20 cellular contexts compared by ENCODE assay signal in the genomic region with DNA sequence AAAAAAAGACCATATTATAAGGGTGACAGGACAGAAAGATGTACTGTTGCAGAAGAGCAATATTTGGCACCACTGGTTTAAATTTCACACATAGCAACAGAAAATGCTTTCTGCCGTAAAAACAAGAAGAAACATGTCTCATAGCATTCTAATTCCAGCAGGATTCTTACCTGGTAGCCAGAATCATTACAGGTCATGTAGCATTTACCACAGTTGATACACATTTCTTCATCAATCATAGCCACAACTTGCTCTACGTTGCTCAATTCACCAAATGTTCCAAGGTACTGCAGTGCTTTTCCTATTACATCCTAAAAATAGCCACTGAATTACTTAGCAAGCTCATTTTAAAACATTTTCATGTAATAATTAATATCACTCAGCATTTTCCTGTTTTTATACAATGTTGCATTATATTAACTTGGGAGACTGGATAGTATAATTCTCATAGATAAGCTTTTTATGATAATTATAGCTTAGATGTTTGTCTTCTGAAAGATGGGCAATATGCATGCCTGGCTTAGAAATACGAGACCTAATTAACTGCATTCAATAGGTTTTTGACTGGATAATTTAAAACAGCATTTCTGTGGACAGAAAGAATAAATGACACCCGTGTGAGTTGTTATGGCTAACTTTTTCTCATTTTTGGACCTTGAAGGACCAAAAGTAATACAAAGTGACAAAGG.
"Had no signal": no experiment of that assay in that cellular context is flagged by ENCODE, and none has a peak within 500 bp of the region (broad histone marks: within the 10 kb centered on the region; RNA-seq: fewer than 3 reads in every experiment).

No MANE protein-coding gene starts in this region.

- H2AFZ ChIP-seq: hepatocyte had no signal

- H3K27me3 ChIP-seq: hepatocyte, sigmoid colon, transverse colon had no signal

- H3K27ac ChIP-seq: hepatocyte, left ventricle myocardium inferior, sigmoid colon, transverse colon had no signal

- H3K4me2 ChIP-seq: hepatocyte, smooth muscle cell had no signal

- H3K4me3 ChIP-seq: hepatocyte, left ventricle myocardium inferior, sigmoid colon, smooth muscle cell, transverse colon had no signal

- FAIRE-seq: endometrium, frontal cortex, TTC549, urothelium cell line had no signal

- H3K79me2 ChIP-seq: hepatocyte had no signal

- H3K4me1 ChIP-seq: left ventricle myocardium inferior, sigmoid colon, transverse colon had no signal

- H3K36me3 ChIP-seq: sigmoid colon, transverse colon had no signal

- DNase-seq: activated CD4-positive, alpha-beta T cell treated with anti-CD3 and anti-CD28 coated beads for 1 hour; activated CD4-positive, alpha-beta T cell treated with anti-CD3 and anti-CD28 coated beads, Interleukin-2, amount 50 U/mL, for 1 hour; activated naive CD4-positive, alpha-beta T cell; activated naive CD8-positive, alpha-beta T cell treated with anti-CD3 and anti-CD28 coated beads for 36 hours; activated T-cell treated with anti-CD3 and anti-CD28 coated beads, Interleukin-2, amount 50 U/mL, for 1 hour; amygdala; glutamatergic neuron; immature natural killer cell; left ventricle myocardium inferior; midbrain; retina; sigmoid colon; stimulated activated CD4-positive, alpha-beta T cell treated with anti-CD3 and anti-CD28 coated beads, Interleukin-15, amount 100 ng/mL, for 24 hours; transverse colon had no signal

- H3K9me3 ChIP-seq: left ventricle myocardium inferior, sigmoid colon, transverse colon had no signal
